In genomic region chr5:17492770-17493169, GRCh38 we compare ENCODE assay signal across 10 cellular contexts. TPM values are rescaled to one million over a fixed set of nuclear protein-coding genes. Genes with fewer than 3 reads are reported as not detected.
"Had no signal": no experiment of that assay in that cellular context is flagged by ENCODE, and none has a peak within 500 bp of the region (broad histone marks: within the 10 kb centered on the region; RNA-seq: fewer than 3 reads in every experiment).

No MANE protein-coding gene starts in this region.

- DNase-seq: GM23248, GOT3, H9, HCEC 1CT, Kasumi-1, KG1 had no signal

- H3K27ac ChIP-seq: GM23248 had no signal

- FAIRE-seq: H54, HepG2 had no signal

- H2AFZ ChIP-seq: GM23248 had no signal

- H3K9ac ChIP-seq: GM23248 had no signal

- H3K4me3 ChIP-seq: GM23248 had no signal

RNA-seq across cellular contexts. Expression of gene TAF11L2, which starts 5.3 kb away (rescaled TPM):
- total RNA-seq: GM23248, H9, HepG2, HT-29 had no signal
- polyA plus RNA-seq: GM23248, HepG2, IgD-negative memory B cell had no signal

RNA-seq across cellular contexts. Expression of gene TAF11L3, which starts 25.4 kb away (rescaled TPM):
- total RNA-seq: GM23248, H9, HepG2, HT-29 had no signal
- polyA plus RNA-seq: GM23248, HepG2, IgD-negative memory B cell had no signal

RNA-seq across cellular contexts. Expression of gene TAF11L4, which starts 28.8 kb away (rescaled TPM):
- total RNA-seq: GM23248, H9, HepG2, HT-29 had no signal
- polyA plus RNA-seq: GM23248, HepG2, IgD-negative memory B cell had no signal

RNA-seq across cellular contexts. Expression of gene TAF11L5, which starts 32.3 kb away (rescaled TPM):
- total RNA-seq: GM23248, H9, HepG2, HT-29 had no signal
- polyA plus RNA-seq: GM23248, HepG2, IgD-negative memory B cell had no signal

RNA-seq across cellular contexts. Expression of gene TAF11L6, which starts 35.7 kb away (rescaled TPM):
- total RNA-seq: GM23248, H9, HepG2, HT-29 had no signal
- polyA plus RNA-seq: GM23248, HepG2, IgD-negative memory B cell had no signal
